26 cellular contexts compared by ENCODE assay signal in genomic region chr3:159340877-159341500, GRCh38.
"Had no signal": no experiment of that assay in that cellular context is flagged by ENCODE, and none has a peak within 500 bp of the region (broad histone marks: within the 10 kb centered on the region; RNA-seq: fewer than 3 reads in every experiment).

No MANE protein-coding gene starts in this region.

- H3K27ac Mint-ChIP-seq: activated naive CD4-positive, alpha-beta T cell treated with anti-CD3 and anti-CD28 coated beads, Interleukin-2, amount 10 ng/mL, durations not matched to agents 7 days and 5 days; activated naive CD8-positive, alpha-beta T cell treated with anti-CD3 and anti-CD28 coated beads, Interleukin-2, amount 50 U/mL, for 24 hours; mesothelial cell of epicardium; nephron; stimulated activated naive B cell treated with anti-CD40 and anti-IgM and Interleukin-4, amounts not matched to agents 10 μg/mL and 1 μg/mL and 100 μg/mL, for 72 hours; T-helper 1 cell treated with Interleukin-12 subunit alpha and Interleukin-12 subunit beta and Interleukin-4 antibody, amounts not matched to agents 30 μg/mL and 1 μg/mL, for 36 hours had no signal

- H3K36me3 Mint-ChIP-seq: activated naive CD4-positive, alpha-beta T cell treated with anti-CD3 and anti-CD28 coated beads, Interleukin-2, amount 10 ng/mL, durations not matched to agents 7 days and 5 days; stimulated activated naive B cell treated with anti-CD40 and anti-IgM and Interleukin-4, amounts not matched to agents 10 μg/mL and 1 μg/mL and 100 μg/mL, for 72 hours had no signal

- H3K9me3 Mint-ChIP-seq: activated naive CD4-positive, alpha-beta T cell treated with anti-CD3 and anti-CD28 coated beads, Interleukin-2, amount 10 ng/mL, durations not matched to agents 7 days and 5 days had no signal

- H3K27ac ChIP-seq: breast epithelium, esophagus squamous epithelium, hepatocyte, sigmoid colon, spleen, upper lobe of right lung had no signal

- H3K4me3 ChIP-seq: breast epithelium, esophagus squamous epithelium, hepatocyte, sigmoid colon, spleen, upper lobe of right lung had no signal

- H3K4me2 ChIP-seq: hepatocyte had no signal

- DNase-seq: activated CD4-positive, alpha-beta T cell treated with anti-CD3 and anti-CD28 coated beads, Interleukin-2, amount 50 U/mL, for 1 hour; activated CD8-positive, alpha-beta memory T cell treated with anti-CD3 and anti-CD28 coated beads for 24 hours; activated CD8-positive, alpha-beta memory T cell treated with anti-CD3 and anti-CD28 coated beads, Interleukin-2, amount 50 U/mL, for 48 hours; activated effector memory CD4-positive, alpha-beta T cell treated with Interleukin-2 at 50 U/mL for 16 hours; activated naive CD4-positive, alpha-beta T cell treated with anti-CD3 and anti-CD28 coated beads, Interleukin-2, amount 10 ng/mL, durations not matched to agents 7 days and 5 days; activated naive CD8-positive, alpha-beta T cell treated with anti-CD3 and anti-CD28 coated beads, Interleukin-2, amount 50 U/mL, for 24 hours; activated T-cell treated with anti-CD3 and anti-CD28 coated beads, Interleukin-2, amount 50 U/mL, for 48 hours; aorta; dermis blood vessel endothelial cell; effector memory CD4-positive, alpha-beta T cell; esophagus squamous epithelium; foreskin fibroblast; left colon; nucleus accumbens; sigmoid colon; spleen; stimulated activated CD4-positive, alpha-beta T cell treated with anti-CD3 and anti-CD28 coated beads, Interleukin-4, amount 100 ng/mL, for 4 hours; stimulated activated naive B cell treated with anti-CD40 and anti-IgM and Interleukin-4, amounts not matched to agents 10 μg/mL and 1 μg/mL and 100 μg/mL, for 72 hours; upper lobe of right lung had no signal

- ATAC-seq: activated CD4-positive, CD25-positive, alpha-beta regulatory T cell treated with anti-CD3 and anti-CD28 coated beads, Interleukin-2, amount 50 U/mL, for 24 hours; activated naive CD8-positive, alpha-beta T cell treated with anti-CD3 and anti-CD28 coated beads, Interleukin-2, amount 50 U/mL, for 24 hours; left colon; stimulated activated naive B cell treated with anti-CD40 and anti-IgM and Interleukin-4, amounts not matched to agents 10 μg/mL and 1 μg/mL and 100 μg/mL, for 72 hours; upper lobe of right lung had no signal

- H2AFZ ChIP-seq: hepatocyte had no signal

- H3K36me3 ChIP-seq: breast epithelium, esophagus squamous epithelium, sigmoid colon, spleen, upper lobe of right lung had no signal

- H3K4me1 Mint-ChIP-seq: activated naive CD4-positive, alpha-beta T cell treated with anti-CD3 and anti-CD28 coated beads, Interleukin-2, amount 10 ng/mL, durations not matched to agents 7 days and 5 days; activated naive CD8-positive, alpha-beta T cell treated with anti-CD3 and anti-CD28 coated beads, Interleukin-2, amount 50 U/mL, for 24 hours; mesothelial cell of epicardium; nephron; stimulated activated naive B cell treated with anti-CD40 and anti-IgM and Interleukin-4, amounts not matched to agents 10 μg/mL and 1 μg/mL and 100 μg/mL, for 72 hours had no signal

- H3K4me1 ChIP-seq: breast epithelium, esophagus squamous epithelium, sigmoid colon, spleen, upper lobe of right lung had no signal

- FAIRE-seq: islet of Langerhans had no signal

- H3K9me3 ChIP-seq: upper lobe of right lung had no signal

- H3K79me2 ChIP-seq: hepatocyte had no signal

- H3K4me3 Mint-ChIP-seq: activated naive CD4-positive, alpha-beta T cell treated with anti-CD3 and anti-CD28 coated beads, Interleukin-2, amount 10 ng/mL, durations not matched to agents 7 days and 5 days; activated naive CD8-positive, alpha-beta T cell treated with anti-CD3 and anti-CD28 coated beads, Interleukin-2, amount 50 U/mL, for 24 hours; mesothelial cell of epicardium; nephron; stimulated activated naive B cell treated with anti-CD40 and anti-IgM and Interleukin-4, amounts not matched to agents 10 μg/mL and 1 μg/mL and 100 μg/mL, for 72 hours; T-helper 1 cell treated with Interleukin-12 subunit alpha and Interleukin-12 subunit beta and Interleukin-4 antibody, amounts not matched to agents 30 μg/mL and 1 μg/mL, for 36 hours had no signal

- H3K27me3 ChIP-seq: breast epithelium, esophagus squamous epithelium, hepatocyte, sigmoid colon, spleen, upper lobe of right lung had no signal

- H3K27me3 Mint-ChIP-seq: activated naive CD4-positive, alpha-beta T cell treated with anti-CD3 and anti-CD28 coated beads, Interleukin-2, amount 10 ng/mL, durations not matched to agents 7 days and 5 days; activated naive CD8-positive, alpha-beta T cell treated with anti-CD3 and anti-CD28 coated beads, Interleukin-2, amount 50 U/mL, for 24 hours; stimulated activated naive B cell treated with anti-CD40 and anti-IgM and Interleukin-4, amounts not matched to agents 10 μg/mL and 1 μg/mL and 100 μg/mL, for 72 hours had no signal
